Comparison of ENCODE assay signal across 14 cellular contexts in the genomic region with DNA sequence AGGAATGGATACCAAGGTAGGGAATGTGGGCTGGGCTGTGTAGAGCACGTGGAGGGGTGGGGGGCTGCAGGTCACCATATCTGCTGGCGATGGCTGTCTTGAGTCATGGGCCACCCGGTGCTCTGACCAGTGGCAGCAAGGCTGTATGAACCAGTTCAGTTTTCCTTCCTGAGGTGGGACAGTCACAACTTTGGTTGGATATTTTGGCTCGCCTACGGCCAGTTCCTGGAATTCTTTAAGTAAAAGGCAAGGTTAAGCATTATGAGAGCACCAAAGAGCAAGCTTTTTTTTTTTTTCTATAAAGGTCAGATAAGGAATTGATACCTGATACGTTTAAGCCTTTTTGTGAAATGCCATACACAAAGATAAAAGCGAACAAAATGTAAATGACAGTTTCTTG.
DNase-seq lines count a peak whose midpoint lies in the region; ATAC-seq and TF ChIP-seq lines count a peak whose summit lies in the region.
"Had no signal": no experiment of that assay in that cellular context is flagged by ENCODE, and none has a peak within 500 bp of the region (broad histone marks: within the 10 kb centered on the region; RNA-seq: fewer than 3 reads in every experiment).

No MANE protein-coding gene starts in this region.

- H3K9me3 Mint-ChIP-seq in Caco-2 (ENCODE audit: unreplicated experiment) (no peaks in the 10 kb centered on the region), mesothelial cell of epicardium (no peaks in the 10 kb centered on the region), H9 (no peaks in the 10 kb centered on the region)
- H3K9me3 Mint-ChIP-seq in effector memory CD8-positive, alpha-beta T cell = no peaks in the 10 kb centered on the region
- H3K9me3 Mint-ChIP-seq: CD8-positive, alpha-beta memory T cell had no signal

- peak overlapping the region; percentile 45 for H3K27ac ChIP-seq in epithelial cell of prostate
- H3K27ac ChIP-seq in H9 (ENCODE audit: insufficient read length, low read depth, low read length) = no peak overlapping the region

- H3T11ph ChIP-seq in H9 (ENCODE audit: low read length) = no peak overlapping the region

- no peak overlapping the region for H2AK5ac ChIP-seq in H9 (ENCODE audit: insufficient read length, low read length)

- no peak overlapping the region for H4K5ac ChIP-seq in H9 (ENCODE audit: insufficient read length, low read depth, low read length)

- no peak overlapping the region for H3K4ac ChIP-seq in H9 (ENCODE audit: low read depth, low read length)

- H3K27me3 Mint-ChIP-seq in Caco-2 (ENCODE audit: insufficient read depth, unreplicated experiment) (no peaks in the 10 kb centered on the region), mesothelial cell of epicardium (ENCODE audit: low read depth) (no peaks in the 10 kb centered on the region), H9 (ENCODE audit: low read depth) (no peaks in the 10 kb centered on the region; the same call in 1 of the 2 replicates)
- peaks cover 67 to 85% of the 10 kb centered on the region in 2 donors for H3K27me3 Mint-ChIP-seq in effector memory CD8-positive, alpha-beta T cell

- H3K79me1 ChIP-seq in H9 (ENCODE audit: insufficient read depth, low read depth, low read length, poor library complexity, severe bottlenecking) = no peaks in the 10 kb centered on the region

- H3K9ac ChIP-seq in H9 (ENCODE audit: extremely low read depth, insufficient read length, low read length) = no peak overlapping the region

- no peak overlapping the region for H3K14ac ChIP-seq in H9 (ENCODE audit: insufficient read depth, low read length)

- no peak overlapping the region for H2BK120ac ChIP-seq in H9 (ENCODE audit: low read depth, low read length, poor library complexity, severe bottlenecking)

- no peak overlapping the region for H4K8ac ChIP-seq in H9 (replicated peaks; ENCODE audit: insufficient read length, low read depth, low read length)

- no peak overlapping the region for H2AFZ ChIP-seq in H9 (ENCODE audit: low read length)

- H3K4me3 ChIP-seq in Caco-2 (ENCODE audit: low read depth, low read length) = no peak overlapping the region

- POLR2A ChIA-PET in Caco-2 (lab: Charles Lee) = no interaction called here

- no peak for ATAC-seq in omental fat pad (ENCODE audit: low FRiP score)
- no peak for ATAC-seq in effector memory CD8-positive, alpha-beta T cell (replicated peaks)

- H3K18ac ChIP-seq in H9 (ENCODE audit: insufficient read length, low read depth, low read length) = no peak overlapping the region

- no peaks in the 10 kb centered on the region for H3K27me3 ChIP-seq in Caco-2 (replicated peaks; ENCODE audit: control insufficient read depth, insufficient read depth, low read length)
- H3K27me3 ChIP-seq in H9 (ENCODE audit: insufficient read depth, low read length) = no peaks in the 10 kb centered on the region
- H3K27me3 ChIP-seq: BE2C had no signal

- H2BK15ac ChIP-seq in H9 (ENCODE audit: low read depth, low read length) = no peak overlapping the region

- H2BK12ac ChIP-seq in H9 (ENCODE audit: insufficient read length, low read depth, low read length) = no peak overlapping the region

- no TSS peak for BruUV-seq in Caco-2 (replicated peaks; lab: Mats Ljungman, UMichigan)

- no CpG with 5 or more reads among the region's 7 CpGs for WGBS in H9 (ENCODE audit: extremely low coverage, insufficient read length, low lambda C conversion rate)

- no peaks in the 10 kb centered on the region for H3K36me3 ChIP-seq in Caco-2 (ENCODE audit: control insufficient read depth, insufficient read depth, low read length)
- H3K36me3 ChIP-seq: BE2C had no signal

- H4K20me1 ChIP-seq in H9 (ENCODE audit: control insufficient read depth, insufficient read depth, insufficient read length) = no peaks in the 10 kb centered on the region

- no peak overlapping the region for H3K4me2 ChIP-seq in H9 (ENCODE audit: insufficient read depth, insufficient read length, low read length)

- no peak overlapping the region for H3K23ac ChIP-seq in H9 (ENCODE audit: insufficient read length, low read depth, low read length)

- H3K56ac ChIP-seq in H9 (ENCODE audit: insufficient read length, low read depth, low read length) = no peak overlapping the region

- H4K91ac ChIP-seq in H9 (ENCODE audit: insufficient read length, low read depth, low read length) = no peak overlapping the region

- no peak overlapping the region for H2BK20ac ChIP-seq in H9 (ENCODE audit: low read depth, low read length, poor library complexity, severe bottlenecking)

- H3K4me1 ChIP-seq in Caco-2 = peaks cover 11% of the 10 kb centered on the region
- no peaks in the 10 kb centered on the region; the same call in 1 of the 2 replicates for H3K4me1 ChIP-seq in H9 (ENCODE audit: insufficient read depth, low read length)
- H3K4me1 ChIP-seq: BE2C had no signal

- no peak overlapping the region for H2BK5ac ChIP-seq in H9 (ENCODE audit: insufficient read length, low read length)

- H3K36me3 Mint-ChIP-seq in Caco-2 (ENCODE audit: insufficient read depth, unreplicated experiment) (no peaks in the 10 kb centered on the region), mesothelial cell of epicardium (peaks cover 71% of the 10 kb centered on the region), H9 (ENCODE audit: insufficient read depth in 1 of 3, low read depth in 3 of 3) (peaks cover 5 to 17% (median 12%) of the 10 kb centered on the region in 3 experiments; a peak in 5 of 7 replicates)
- no peaks in the 10 kb centered on the region for H3K36me3 Mint-ChIP-seq in effector memory CD8-positive, alpha-beta T cell (ENCODE audit: insufficient read depth)
- H3K36me3 Mint-ChIP-seq: CD4-positive, CD25-positive, alpha-beta regulatory T cell; CD8-positive, alpha-beta memory T cell had no signal

- no peaks in the 10 kb centered on the region for H3K79me2 ChIP-seq in H9 (ENCODE audit: insufficient read depth, low read length)

- H3K27ac Mint-ChIP-seq in Caco-2 (ENCODE audit: unreplicated experiment) = peak overlapping the region; percentile 27
- H3K27ac Mint-ChIP-seq in mesothelial cell of epicardium = peak overlapping the region; percentile 89
- no peak overlapping the region for H3K27ac Mint-ChIP-seq in effector memory CD8-positive, alpha-beta T cell
- no peak overlapping the region for H3K27ac Mint-ChIP-seq in H9
- H3K27ac Mint-ChIP-seq: CD4-positive, CD25-positive, alpha-beta regulatory T cell; CD8-positive, alpha-beta memory T cell had no signal

- CTCF ChIA-PET in Caco-2 (lab: Charles Lee) = no interaction called here

- TF ChIP-seq CTCF in Caco-2 (IDR thresholded peaks at IDR 0.05; ENCODE audit: insufficient read depth in 1 of 2, low read depth in 1 of 2, low read length in 1 of 2, severe bottlenecking in 1 of 2, unreplicated experiment in 1 of 2) (no peak), mesothelial cell of epicardium (IDR thresholded peaks at IDR 0.05; ENCODE audit: unreplicated experiment) (no peak), omental fat pad (IDR thresholded peaks at IDR 0.05) (no peak), H9 (conservative IDR thresholded peaks at IDR 0.05) (no peak)

- intact Hi-C loops in Caco-2 (cut with micrococcal nuclease; ENCODE audit: unreplicated experiment) = no loop called here

- DNase-seq in Caco-2 = no peak
- no peak for DNase-seq in epithelial cell of prostate (ENCODE audit: low read depth, low spot score)
- no peak for DNase-seq in mesothelial cell of epicardium (ENCODE audit: low spot score in 2 of 2, unreplicated experiment in 2 of 2)
- DNase-seq in omental fat pad (ENCODE audit: low spot score) = no peak
- DNase-seq in effector memory CD8-positive, alpha-beta T cell = no peak
- no peak for DNase-seq in H9
- DNase-seq: ACHN; BE2C; C1 segment of cervical spinal cord; CD4-positive, CD25-positive, alpha-beta regulatory T cell; CD8-positive, alpha-beta memory T cell; COR-L47; HCEC 1CT; IMR-90 had no signal

- no peaks in the 10 kb centered on the region for H3K23me2 ChIP-seq in H9 (ENCODE audit: insufficient read length, low read depth, low read length, poor library complexity, severe bottlenecking)

- H3K9me3 ChIP-seq in Caco-2 (no peaks in the 10 kb centered on the region), H9 (ENCODE audit: control insufficient read depth, low read depth, low read length) (no peaks in the 10 kb centered on the region)
- H3K9me3 ChIP-seq: BE2C had no signal

- H3K4me3 Mint-ChIP-seq in Caco-2 (ENCODE audit: unreplicated experiment) (no peak overlapping the region), mesothelial cell of epicardium (no peak overlapping the region), H9 (no peak overlapping the region)
- H3K4me3 Mint-ChIP-seq in effector memory CD8-positive, alpha-beta T cell = no peak overlapping the region
- H3K4me3 Mint-ChIP-seq: CD4-positive, CD25-positive, alpha-beta regulatory T cell; CD8-positive, alpha-beta memory T cell had no signal

- peaks cover 22% of the 10 kb centered on the region for H3K4me1 Mint-ChIP-seq in Caco-2 (ENCODE audit: low read depth, unreplicated experiment)
- peaks cover 35% of the 10 kb centered on the region for H3K4me1 Mint-ChIP-seq in mesothelial cell of epicardium
- no peaks in the 10 kb centered on the region for H3K4me1 Mint-ChIP-seq in effector memory CD8-positive, alpha-beta T cell (ENCODE audit: low read depth in 2 of 2)
- H3K4me1 Mint-ChIP-seq in H9 = peaks cover 32 to 36% of the 10 kb centered on the region in 2 experiments
- H3K4me1 Mint-ChIP-seq: CD4-positive, CD25-positive, alpha-beta regulatory T cell; CD8-positive, alpha-beta memory T cell had no signal

Comparison
In these comparisons a context has a peak if more than half of its experiments do, and no peak if none do; other contexts are left out.
1. H3K27ac Mint-ChIP-seq: peak in Caco-2 (single experiment) and mesothelial cell of epicardium (single experiment); none in effector memory CD8-positive, alpha-beta T cell (0 of 2) and H9 (0 of 3).